ENCODE assay signal across 7 cellular contexts in genomic region chr16:84065536-84066132, GRCh38. TPM values are rescaled to one million over a fixed set of nuclear protein-coding genes. Genes with fewer than 3 reads are reported as not detected.
DNase-seq lines count a peak whose midpoint lies in the region; ATAC-seq and TF ChIP-seq lines count a peak whose summit lies in the region.

No MANE protein-coding gene starts in this region.

- H3K4me1 Mint-ChIP-seq in endodermal cell = peaks cover 5% of the 10 kb centered on the region
- H3K4me1 Mint-ChIP-seq in immature natural killer cell = peaks cover 0 to 1% of the 10 kb centered on the region in 2 donors

- peak; percentile 50 for DNase-seq in EL
- peak; percentile 43 for DNase-seq in LHCN-M2 (ENCODE audit: low read depth)
- DNase-seq in SJCRH30 = peak; percentile 31 to 69
- peak; percentile 85 for DNase-seq in endodermal cell
- DNase-seq in midbrain (lab: John Stamatoyannopoulos, UW) = peak; percentile 56
- DNase-seq in immature natural killer cell = no peak

- peak; percentile 87 for TF ChIP-seq CTCF in endodermal cell (conservative IDR thresholded peaks at IDR 0.05)

- no peaks in the 10 kb centered on the region for H3K9me3 Mint-ChIP-seq in endodermal cell
- H3K9me3 Mint-ChIP-seq in immature natural killer cell = no peaks in the 10 kb centered on the region

- no peak overlapping the region for H3K9ac ChIP-seq in endodermal cell (ENCODE audit: extremely low read depth, low read length, poor library complexity, severe bottlenecking)

- WGBS in endodermal cell (ENCODE audit: insufficient coverage in 1 of 2, insufficient read length in 1 of 2), 2 experiments = 36 to 46% methylated on average over 8 to 10 of the region's 12 CpGs

- no peak overlapping the region for H3K27ac Mint-ChIP-seq in endodermal cell
- no peak overlapping the region for H3K27ac Mint-ChIP-seq in immature natural killer cell

- H3K4me1 ChIP-seq in SJCRH30 = no peaks in the 10 kb centered on the region
- peaks cover 4% of the 10 kb centered on the region for H3K4me1 ChIP-seq in endodermal cell (ENCODE audit: control insufficient read depth, insufficient read depth, low read length)

- H3K27me3 Mint-ChIP-seq in endodermal cell (ENCODE audit: insufficient read depth) (no peaks in the 10 kb centered on the region), immature natural killer cell (ENCODE audit: low read depth in 3 of 3) (no peaks in the 10 kb centered on the region)

- H3K36me3 ChIP-seq in SJCRH30 (peaks cover 7% of the 10 kb centered on the region; the same call in 1 of the 2 replicates), endodermal cell (ENCODE audit: control insufficient read depth, insufficient read depth, low read length) (peaks cover 92% of the 10 kb centered on the region)

- H3K27ac ChIP-seq in SJCRH30 = no peak overlapping the region
- H3K27ac ChIP-seq in endodermal cell (ENCODE audit: low read depth, low read length) = no peak overlapping the region

- H3K4me3 ChIP-seq in SJCRH30 (no peak overlapping the region), endodermal cell (ENCODE audit: low read length) (no peak overlapping the region)

- ATAC-seq in GM21390 (IDR thresholded peaks at IDR 0.05; ENCODE audit: unreplicated experiment) = no peak

- H3K27me3 ChIP-seq in SJCRH30 (no peaks in the 10 kb centered on the region), endodermal cell (ENCODE audit: control insufficient read depth, insufficient read depth, low read length, poor library complexity, severe bottlenecking) (no peaks in the 10 kb centered on the region)

- no peak overlapping the region for H3K4me3 Mint-ChIP-seq in endodermal cell
- H3K4me3 Mint-ChIP-seq in immature natural killer cell = no peak overlapping the region

- H3K9me3 ChIP-seq in SJCRH30 (replicated peaks) (no peaks in the 10 kb centered on the region), endodermal cell (ENCODE audit: control insufficient read depth, low read length) (no peaks in the 10 kb centered on the region)

- H3K36me3 Mint-ChIP-seq in endodermal cell (ENCODE audit: low read depth) (peaks cover 67% of the 10 kb centered on the region), immature natural killer cell (peaks cover 19 to 71% (median 25%) of the 10 kb centered on the region in 3 donors)

RNA-seq across cellular contexts. Expression of gene SLC38A8, which starts 23.0 kb away (rescaled TPM):
- not detected in 2 replicates for total RNA-seq in LHCN-M2 (2014; rRNA removed)
- not detected for polyA plus RNA-seq in LHCN-M2 (2012)
- total RNA-seq in SJCRH30 (2014; rRNA removed; shearing (Covaris generic)) = not detected in 2 replicates
- not detected for total RNA-seq in endodermal cell
- polyA plus RNA-seq in endodermal cell (2013, experiment 1 of 2) = 0.46 TPM
- not detected for polyA plus RNA-seq in endodermal cell (2013, experiment 2 of 2)
- polyA plus RNA-seq in immature natural killer cell = not detected

RNA-seq across cellular contexts. Expression of gene MBTPS1, which starts 51.1 kb away (rescaled TPM):
- total RNA-seq in LHCN-M2 (2014; rRNA removed) = 47.1 and 48.8 TPM in 2 replicates
- polyA plus RNA-seq in LHCN-M2 (2012) = 33.0 TPM
- total RNA-seq in SJCRH30 (2014; rRNA removed; shearing (Covaris generic)) = 38.2 and 39.2 TPM in 2 replicates
- total RNA-seq in endodermal cell = 10 to 100 TPM; 59.7 to 62.9 TPM
- polyA plus RNA-seq in endodermal cell (2013, experiment 1 of 2) = 69.3 TPM
- polyA plus RNA-seq in endodermal cell (2013, experiment 2 of 2) = 64.4 TPM
- polyA plus RNA-seq in immature natural killer cell = 10 to 100 TPM; 34.9 to 49.6 (median 48.0) TPM

Comparison
In these comparisons a context has a peak if more than half of its experiments do, and no peak if none do; other contexts are left out.
1. DNase-seq: peak in EL (single experiment), LHCN-M2 (single experiment), SJCRH30 (2 of 2), endodermal cell (single experiment) and midbrain (single experiment); none in immature natural killer cell (0 of 3).